14 cellular contexts compared by ENCODE assay signal in genomic region chr5:73867344-73868335, GRCh38.
A peak's percentile ranks its signal among the peaks of the same experiment; 100 is the strongest.
DNase-seq lines count a peak whose midpoint lies in the region; ATAC-seq and TF ChIP-seq lines count a peak whose summit lies in the region.
"Had no signal": no experiment of that assay in that cellular context is flagged by ENCODE, and none has a peak within 500 bp of the region (broad histone marks: within the 10 kb centered on the region; RNA-seq: fewer than 3 reads in every experiment).

No MANE protein-coding gene starts in this region.

- peak; percentile 44 for DNase-seq in GM03348 (ENCODE audit: low spot score)
- DNase-seq in NCI-H774 (lab: John Stamatoyannopoulos, UW) = peak; percentile 27
- peak; percentile 34 for DNase-seq in fibroblast of mammary gland (ENCODE audit: low read depth)
- DNase-seq in upper lobe of left lung = peak in 1 of 2 donors; percentile 23
- no peak for DNase-seq in stimulated activated naive CD4-positive, alpha-beta T cell (lab: John Stamatoyannopoulos, UW)
- no peak for DNase-seq in ureter (ENCODE audit: low spot score)
- DNase-seq in NOMO-1 treated with DMSO at 0.1 percent for 48 hours (lab: John Stamatoyannopoulos, UW; ENCODE audit: unreplicated experiment) = no peak
- DNase-seq: activated CD4-positive, alpha-beta T cell treated with anti-CD3 and anti-CD28 coated beads for 48 hours; cerebellar nuclear complex; MG63; NK-92 treated with Interleukin-12 subunit alpha and Interleukin-12 subunit beta, amount 100 ng/mL, for 24 hours; stimulated activated naive CD8-positive, alpha-beta T cell treated with anti-CD3 and anti-CD28 coated beads, Interleukin-15, amount 100 ng/mL, for 72 hours had no signal

- no peak overlapping the region for H3K27ac ChIP-seq in upper lobe of left lung
- H3K27ac ChIP-seq: parathyroid adenoma had no signal

- H3K4me3 ChIP-seq in fibroblast of mammary gland (ENCODE audit: control insufficient read depth, low read depth, low read length) (no peak overlapping the region), upper lobe of left lung (no peak overlapping the region)
- H3K4me3 ChIP-seq: MG63 had no signal

- TF ChIP-seq CTCF in fibroblast of mammary gland (conservative IDR thresholded peaks at IDR 0.05; ENCODE audit: control insufficient read depth, insufficient read depth, low read depth, low read length) = no peak
- TF ChIP-seq CTCF in upper lobe of left lung (IDR thresholded peaks at IDR 0.05) = no peak

- H3K27me3 ChIP-seq in upper lobe of left lung = no peaks in the 10 kb centered on the region
- H3K27me3 ChIP-seq: MG63 had no signal

- ATAC-seq in upper lobe of left lung (ENCODE audit: low FRiP score in 2 of 2) = peak; percentile 53 to 55
- ATAC-seq: Right ventricle myocardium inferior; stimulated activated naive CD8-positive, alpha-beta T cell treated with anti-CD3 and anti-CD28 coated beads, Interleukin-15, amount 100 ng/mL, for 72 hours had no signal

- no peaks in the 10 kb centered on the region for H3K36me3 ChIP-seq in upper lobe of left lung

- 68 to 76% methylated on average over 5 of the region's 5 CpGs for whole genome bisulfite sequencing in upper lobe of left lung, 2 donors

- H3K4me1 ChIP-seq in upper lobe of left lung = peaks cover 0 to 10% (median 2%) of the 10 kb centered on the region in 4 donors
- H3K4me1 ChIP-seq: parathyroid adenoma had no signal

- H3K9me3 ChIP-seq in upper lobe of left lung = no peaks in the 10 kb centered on the region
- H3K9me3 ChIP-seq: MG63 had no signal

- no peak for TF ChIP-seq POLR2A in upper lobe of left lung (IDR thresholded peaks at IDR 0.05)

- no peak for TF ChIP-seq EP300 in upper lobe of left lung (IDR thresholded peaks at IDR 0.05)

Comparison
In these comparisons a context has a peak if more than half of its experiments do, and no peak if none do; other contexts are left out.
1. DNase-seq: peak in GM03348 (single experiment), NCI-H774 (single experiment) and fibroblast of mammary gland (single experiment); none in stimulated activated naive CD4-positive, alpha-beta T cell (0 of 6), ureter (single experiment) and NOMO-1 treated with DMSO at 0.1 percent for 48 hours (single experiment).